In genomic region chr16:54177052-54177856, GRCh38 we compare ENCODE assay signal across 1 cellular context.
A peak's percentile ranks its signal among the peaks of the same experiment; 100 is the strongest.
TF ChIP-seq lines count a peak whose summit lies in the region.

No MANE protein-coding gene starts in this region.

TF ChIP-seq in HepG2, 621 proteins besides CTCF, POLR2A, EP300 and RAD21 (continued from another document):
- TF ChIP-seq TCF7L2 (IDR thresholded peaks at IDR 0.05; ENCODE audit: low read depth, low read length) (no peak), TBX3 (IDR thresholded peaks at IDR 0.05; ENCODE audit: borderline replicate concordance) (no peak), SAFB2 (CRISPR knock-in tag; IDR thresholded peaks at IDR 0.05; ENCODE audit: borderline replicate concordance, low read depth) (0 out of 2 replicates have a peak, but pooled peaks have one; percentile 2), ZNF580 (CRISPR knock-in tag; IDR thresholded peaks at IDR 0.05; ENCODE audit: borderline replicate concordance, low read depth) (peak; percentile 16; the same call in 1 of the 2 replicates), CBX1 (IDR thresholded peaks at IDR 0.05; ENCODE audit: low read depth) (no peak), ATF3 (CRISPR knock-in tag; IDR thresholded peaks at IDR 0.05) (no peak), ZNF839 (CRISPR knock-in tag; IDR thresholded peaks at IDR 0.05; ENCODE audit: borderline replicate concordance) (peak; percentile 56; the same call in 1 of the 2 replicates), ZKSCAN1 (IDR thresholded peaks at IDR 0.05; ENCODE audit: low read length) (no peak), ZNF776 (CRISPR knock-in tag; IDR thresholded peaks at IDR 0.05) (no peak), AGO2 (optimal IDR thresholded peaks at IDR 0.05; ENCODE audit: low read depth, low read length) (no peak), KLF15 (CRISPR knock-in tag; IDR thresholded peaks at IDR 0.05; ENCODE audit: borderline replicate concordance) (no peak), HNF4A (CRISPR knock-in tag; IDR thresholded peaks at IDR 0.05) (no peak), ZBTB7A (CRISPR knock-in tag; IDR thresholded peaks at IDR 0.05) (no peak), ZNF468 (CRISPR knock-in tag; IDR thresholded peaks at IDR 0.05) (no peak), ZBTB38 (CRISPR knock-in tag; IDR thresholded peaks at IDR 0.05) (peak; percentile 98), MATR3 (CRISPR knock-in tag; IDR thresholded peaks at IDR 0.05) (no peak), HIVEP1 (CRISPR knock-in tag; IDR thresholded peaks at IDR 0.05) (no peak), XRCC5 (optimal IDR thresholded peaks at IDR 0.05; ENCODE audit: low read length) (no peak), KDM4B (CRISPR knock-in tag; IDR thresholded peaks at IDR 0.05) (no peak), ZNF615 (CRISPR knock-in tag; IDR thresholded peaks at IDR 0.05; ENCODE audit: borderline replicate concordance) (no peak), ZFP91 (CRISPR knock-in tag; IDR thresholded peaks at IDR 0.05; ENCODE audit: borderline replicate concordance) (no peak), ZNF430 (CRISPR knock-in tag; IDR thresholded peaks at IDR 0.05) (no peak), ZBTB46 (CRISPR knock-in tag; IDR thresholded peaks at IDR 0.05; ENCODE audit: borderline replicate concordance) (0 out of 2 replicates have a peak, but pooled peaks have one; percentile 45), ISX (CRISPR knock-in tag; conservative IDR thresholded peaks at IDR 0.05) (no peak), GMEB1 (CRISPR knock-in tag; IDR thresholded peaks at IDR 0.05; ENCODE audit: borderline replicate concordance) (no peak), ZNF382 (CRISPR knock-in tag; IDR thresholded peaks at IDR 0.05; ENCODE audit: borderline replicate concordance) (no peak), ZNF674 (CRISPR knock-in tag; IDR thresholded peaks at IDR 0.05; ENCODE audit: low read depth) (no peak), ZZZ3 (CRISPR knock-in tag; IDR thresholded peaks at IDR 0.05; ENCODE audit: borderline replicate concordance) (no peak), SNAPC5 (CRISPR knock-in tag; IDR thresholded peaks at IDR 0.05; ENCODE audit: borderline replicate concordance) (no peak), FOSL2 (CRISPR knock-in tag; IDR thresholded peaks at IDR 0.05) (0 out of 2 replicates have a peak, but pooled peaks have one; percentile 10), ZBTB1 (CRISPR knock-in tag; IDR thresholded peaks at IDR 0.05; ENCODE audit: borderline replicate concordance) (no peak), ZNF251 (CRISPR knock-in tag; IDR thresholded peaks at IDR 0.05) (0 out of 2 replicates have a peak, but pooled peaks have one; percentile 40), HINFP (CRISPR knock-in tag; IDR thresholded peaks at IDR 0.05; ENCODE audit: low read depth) (no peak), THYN1 (CRISPR knock-in tag; IDR thresholded peaks at IDR 0.05; ENCODE audit: borderline replicate concordance, low read depth) (no peak)
